1 cellular context compared by ENCODE assay signal in the genomic region with DNA sequence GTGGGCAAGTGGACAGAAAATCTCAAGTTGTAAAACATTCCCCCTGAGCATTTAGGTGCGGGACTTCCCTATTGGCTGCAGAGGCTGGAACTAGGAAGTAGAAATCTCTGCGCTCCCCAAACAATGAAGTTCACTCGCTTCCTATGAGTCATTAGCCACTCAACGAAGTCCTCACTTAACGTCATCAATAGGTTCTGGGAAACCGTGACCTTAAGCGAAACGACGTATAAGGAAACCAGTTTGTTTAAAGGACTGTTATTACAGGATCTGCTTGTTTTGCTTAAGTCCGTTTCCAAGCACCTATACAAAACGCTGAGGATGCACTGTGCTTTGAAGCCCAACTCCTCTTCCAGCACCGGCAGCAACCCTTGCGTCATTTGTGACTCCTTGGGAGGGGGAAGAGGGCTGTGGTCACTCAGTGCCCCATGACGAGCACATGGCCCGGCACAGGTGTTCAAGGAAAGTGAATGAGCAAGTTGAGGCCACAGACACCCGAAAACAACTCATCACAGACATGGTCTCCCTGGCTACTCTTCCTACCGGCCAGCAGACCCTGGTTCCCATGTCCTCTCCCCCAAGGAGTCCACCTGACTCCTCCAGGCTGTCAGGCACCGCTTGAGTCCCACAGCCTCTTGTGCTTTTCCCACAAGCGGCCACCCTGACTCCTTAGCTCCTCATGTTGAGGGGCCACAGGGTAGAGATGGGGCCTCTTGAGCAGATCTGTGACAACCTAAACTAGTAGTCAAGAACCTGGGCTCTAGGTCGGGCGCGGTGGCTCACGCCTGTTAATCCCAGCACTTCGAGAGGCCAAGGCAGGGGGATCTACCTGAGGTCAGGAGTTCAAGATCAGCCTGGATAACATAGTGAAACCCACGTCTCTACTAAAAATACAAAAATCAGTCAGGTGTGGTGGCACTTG.
TF ChIP-seq lines count a peak whose summit lies in the region.

No MANE protein-coding gene starts in this region.

TF ChIP-seq in K562, 482 proteins besides CTCF, POLR2A, EP300 and RAD21 (continued from another document and continues in another):
- TF ChIP-seq VEZF1 (CRISPR knock-in tag; IDR thresholded peaks at IDR 0.05) (peak; percentile 46), CREM (IDR thresholded peaks at IDR 0.05; ENCODE audit: low read depth) (peak; percentile 93), CXXC5 (CRISPR knock-in tag; IDR thresholded peaks at IDR 0.05) (peak; percentile 59; the same call in 1 of the 2 replicates), HIVEP1 (CRISPR knock-in tag; IDR thresholded peaks at IDR 0.05) (no peak), HNRNPUL1 (IDR thresholded peaks at IDR 0.05; ENCODE audit: low read length) (no peak), CHD4 (IDR thresholded peaks at IDR 0.05; ENCODE audit: insufficient read depth, insufficient replicate concordance, low read depth, low read length, poor library complexity, severe bottlenecking) (no peak), MAFK (IDR thresholded peaks at IDR 0.05; ENCODE audit: low read length) (peak; percentile 31; the same call in 1 of the 2 replicates), LEF1 (IDR thresholded peaks at IDR 0.05) (no peak), KDM1A (IDR thresholded peaks at IDR 0.05) (peak; percentile 91 to 94), C11orf30 (IDR thresholded peaks at IDR 0.05; ENCODE audit: low read depth) (peak; percentile 64; the same call in 1 of the 2 replicates), FOXJ3 (CRISPR knock-in tag; IDR thresholded peaks at IDR 0.05) (no peak), ZNF780A (CRISPR knock-in tag; IDR thresholded peaks at IDR 0.05) (no peak), MCM2 (IDR thresholded peaks at IDR 0.05; ENCODE audit: low read depth) (no peak), HMGN3 (IDR thresholded peaks at IDR 0.05; ENCODE audit: borderline replicate concordance, extremely low read depth, insufficient read length, low read depth, low read length) (no peak), RNF2 (IDR thresholded peaks at IDR 0.05) (0 out of 2 replicates have a peak, but pooled peaks have one; percentile 17), HDAC6 (IDR thresholded peaks at IDR 0.05; ENCODE audit: low read depth, low read length) (no peak), SIN3A (IDR thresholded peaks at IDR 0.05; ENCODE audit: borderline replicate concordance in 2 of 2, control insufficient read depth in 1 of 2, low read depth in 2 of 2, low read length in 2 of 2) (0 out of 4 replicates have a peak, but pooled peaks of 1 of the 2 experiments have one; percentile 20), ZNF584 (CRISPR knock-in tag; IDR thresholded peaks at IDR 0.05; ENCODE audit: low read depth) (peak; percentile 87), SOX6 (IDR thresholded peaks at IDR 0.05) (peak; percentile 74), MECOM (CRISPR knock-in tag; IDR thresholded peaks at IDR 0.05) (no peak), ID3 (CRISPR knock-in tag; IDR thresholded peaks at IDR 0.05) (no peak), ID3 (tag; IDR thresholded peaks at IDR 0.05) (peak; percentile 60; the same call in 1 of the 2 replicates), MLX (CRISPR knock-in tag; conservative IDR thresholded peaks at IDR 0.05) (no peak), ZFP91 (CRISPR knock-in tag; IDR thresholded peaks at IDR 0.05) (peak; percentile 28; the same call in 1 of the 2 replicates), NCOA6 (IDR thresholded peaks at IDR 0.05) (no peak), USF1 (CRISPR knock-in tag; IDR thresholded peaks at IDR 0.05) (peak; percentile 51), PML (IDR thresholded peaks at IDR 0.05; ENCODE audit: low read length) (peak; percentile 54; the same call in 1 of the 2 replicates), ETV1 (tag; conservative IDR thresholded peaks at IDR 0.05; ENCODE audit: low read depth) (peak; percentile 58), JUN (IDR thresholded peaks at IDR 0.05; ENCODE audit: borderline replicate concordance, low read depth, low read length) (peak; percentile 77), JUN (CRISPR knock-in tag; IDR thresholded peaks at IDR 0.05; ENCODE audit: borderline replicate concordance) (0 out of 2 replicates have a peak, but pooled peaks have one; percentile 40), ZNF197 (CRISPR knock-in tag; IDR thresholded peaks at IDR 0.05; ENCODE audit: low read depth) (peak; percentile 31; the same call in 1 of the 2 replicates), SPI1 (IDR thresholded peaks at IDR 0.05; ENCODE audit: borderline replicate concordance, low read depth, low read length) (peak; percentile 58; the same call in 1 of the 2 replicates), RBFOX2 (IDR thresholded peaks at IDR 0.05; ENCODE audit: low read depth, low read length) (peak; percentile 69; the same call in 1 of the 2 replicates), MAFG (tag; conservative IDR thresholded peaks at IDR 0.05) (no peak), CHD1 (IDR thresholded peaks at IDR 0.05; ENCODE audit: low read length) (no peak), PRPF4 (IDR thresholded peaks at IDR 0.05; ENCODE audit: insufficient read depth, low read depth, low read length, poor library complexity, severe bottlenecking) (no peak), KAT2B (IDR thresholded peaks at IDR 0.05; ENCODE audit: low read depth, low read length) (no peak), MNT (conservative IDR thresholded peaks at IDR 0.05) (peak; percentile 77 to 83), ZNF609 (CRISPR knock-in tag; IDR thresholded peaks at IDR 0.05; ENCODE audit: borderline replicate concordance) (peak; percentile 54; the same call in 1 of the 2 replicates), HDGF (IDR thresholded peaks at IDR 0.05) (0 out of 2 replicates have a peak, but pooled peaks have one; percentile 47), ZNF639 (CRISPR knock-in tag; conservative IDR thresholded peaks at IDR 0.05 in 1 of 2, IDR thresholded peaks at IDR 0.05 in 1 of 2) (peak in 1 of 2 experiments; percentile 66; a peak in 2 of 4 replicates)
- TF ChIP-seq, protein P1, sequence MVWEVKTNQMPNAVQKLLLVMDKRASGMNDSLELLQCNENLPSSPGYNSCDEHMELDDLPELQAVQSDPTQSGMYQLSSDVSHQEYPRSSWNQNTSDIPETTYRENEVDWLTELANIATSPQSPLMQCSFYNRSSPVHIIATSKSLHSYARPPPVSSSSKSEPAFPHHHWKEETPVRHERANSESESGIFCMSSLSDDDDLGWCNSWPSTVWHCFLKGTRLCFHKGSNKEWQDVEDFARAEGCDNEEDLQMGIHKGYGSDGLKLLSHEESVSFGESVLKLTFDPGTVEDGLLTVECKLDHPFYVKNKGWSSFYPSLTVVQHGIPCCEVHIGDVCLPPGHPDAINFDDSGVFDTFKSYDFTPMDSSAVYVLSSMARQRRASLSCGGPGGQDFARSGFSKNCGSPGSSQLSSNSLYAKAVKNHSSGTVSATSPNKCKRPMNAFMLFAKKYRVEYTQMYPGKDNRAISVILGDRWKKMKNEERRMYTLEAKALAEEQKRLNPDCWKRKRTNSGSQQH (CRISPR knock-in tag; IDR thresholded peaks at IDR 0.05), result 0 out of 2 replicates have a peak, but pooled peaks have one; percentile 13
- TF ChIP-seq, protein P2, sequence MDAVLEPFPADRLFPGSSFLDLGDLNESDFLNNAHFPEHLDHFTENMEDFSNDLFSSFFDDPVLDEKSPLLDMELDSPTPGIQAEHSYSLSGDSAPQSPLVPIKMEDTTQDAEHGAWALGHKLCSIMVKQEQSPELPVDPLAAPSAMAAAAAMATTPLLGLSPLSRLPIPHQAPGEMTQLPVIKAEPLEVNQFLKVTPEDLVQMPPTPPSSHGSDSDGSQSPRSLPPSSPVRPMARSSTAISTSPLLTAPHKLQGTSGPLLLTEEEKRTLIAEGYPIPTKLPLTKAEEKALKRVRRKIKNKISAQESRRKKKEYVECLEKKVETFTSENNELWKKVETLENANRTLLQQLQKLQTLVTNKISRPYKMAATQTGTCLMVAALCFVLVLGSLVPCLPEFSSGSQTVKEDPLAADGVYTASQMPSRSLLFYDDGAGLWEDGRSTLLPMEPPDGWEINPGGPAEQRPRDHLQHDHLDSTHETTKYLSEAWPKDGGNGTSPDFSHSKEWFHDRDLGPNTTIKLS (IDR thresholded peaks at IDR 0.05; ENCODE audit: borderline replicate concordance, low read depth), result peak; percentile 59; the same call in 1 of the 2 replicates
